In genomic region chr5:65722575-65723424, GRCh38 we compare ENCODE assay signal across 8 cellular contexts. TPM values are rescaled to one million over a fixed set of nuclear protein-coding genes. Genes with fewer than 3 reads are reported as not detected.
DNase-seq lines count a peak whose midpoint lies in the region; ATAC-seq and TF ChIP-seq lines count a peak whose summit lies in the region.

No MANE protein-coding gene starts in this region.

- H3K4me1 ChIP-seq in NT2/D1 (ENCODE audit: insufficient read depth, insufficient read length) (no peaks in the 10 kb centered on the region), body of pancreas (peaks cover 14% of the 10 kb centered on the region), iPS DF 6.9 (ENCODE audit: control insufficient read depth, insufficient read depth, low read length) (no peaks in the 10 kb centered on the region)

- TF ChIP-seq POLR2A in body of pancreas (IDR thresholded peaks at IDR 0.05): no peak

- ATAC-seq in HG02938 (IDR thresholded peaks at IDR 0.05; ENCODE audit: unreplicated experiment) (peak; percentile 17), body of pancreas (peak; percentile 31), HG02884 (IDR thresholded peaks at IDR 0.05; ENCODE audit: unreplicated experiment) (no peak), GM19467 (IDR thresholded peaks at IDR 0.05; ENCODE audit: unreplicated experiment) (no peak)

- no peak for TF ChIP-seq CTCF in body of pancreas (IDR thresholded peaks at IDR 0.05)

- H3K36me3 ChIP-seq in NT2/D1 (ENCODE audit: insufficient read depth, insufficient read length, low read length): peaks cover 12% of the 10 kb centered on the region
- H3K36me3 ChIP-seq in body of pancreas (replicated peaks in 1 of 2; ENCODE audit: insufficient read depth in 1 of 2, low read depth in 2 of 2): no peaks in the 10 kb centered on the region
- no peaks in the 10 kb centered on the region for H3K36me3 ChIP-seq in iPS DF 6.9 (ENCODE audit: control insufficient read depth, insufficient read depth, low read length)

- H3K4me3 ChIP-seq in NT2/D1 (ENCODE audit: insufficient read length, low read depth) (peak overlapping the region; percentile 78), body of pancreas (peak overlapping the region; percentile 70 to 76), iPS DF 6.9 (ENCODE audit: low read length) (peak overlapping the region; percentile 72; the same call in 1 of the 2 replicates)

- H3K9me3 ChIP-seq in NT2/D1 (ENCODE audit: insufficient read depth, low read length): no peaks in the 10 kb centered on the region
- no peaks in the 10 kb centered on the region for H3K9me3 ChIP-seq in body of pancreas
- H3K9me3 ChIP-seq in iPS DF 6.9 (ENCODE audit: control insufficient read depth, insufficient read depth, low read length): no peaks in the 10 kb centered on the region

- intact Hi-C loops in body of pancreas (cut with DNase I): no loop called here

- WGBS in body of pancreas, 2 donors: 1 to 4% methylated on average over 26 to 29 of the region's 29 CpGs
- no CpG with 5 or more reads among the region's 29 CpGs for WGBS in iPS DF 6.9 (ENCODE audit: insufficient coverage, insufficient read length)

- DNase-seq in EL: peak; percentile 77
- no peak for DNase-seq in NT2/D1 (ENCODE audit: low read depth, low spot score)
- peak in 2 of 4 donors; percentile 22 to 25 for DNase-seq in body of pancreas
- DNase-seq in iPS DF 6.9 (ENCODE audit: low read depth, low spot score): no peak
- DNase-seq in retina: peak; percentile 80

- H3K27me3 ChIP-seq in NT2/D1 (ENCODE audit: insufficient read depth, insufficient read length): no peaks in the 10 kb centered on the region
- H3K27me3 ChIP-seq in body of pancreas: no peaks in the 10 kb centered on the region
- no peaks in the 10 kb centered on the region for H3K27me3 ChIP-seq in iPS DF 6.9 (ENCODE audit: control insufficient read depth, insufficient read depth, low read length)

- peak overlapping the region in 3 of 4 donors; percentile 60 to 78 (median 69) for H3K27ac ChIP-seq in body of pancreas
- no peak overlapping the region for H3K27ac ChIP-seq in iPS DF 6.9 (ENCODE audit: low read length)

- H3K9ac ChIP-seq in NT2/D1 (ENCODE audit: insufficient read length, low read depth): peak overlapping the region; percentile 85

RNA-seq across cellular contexts. Expression of gene NLN, which starts 0.8 kb away (rescaled TPM):
- 1 to 10 TPM; 2.3 to 8.0 TPM for total RNA-seq in body of pancreas

RNA-seq across cellular contexts. Expression of gene SGTB, which starts 0.9 kb away (rescaled TPM):
- total RNA-seq in body of pancreas: 1 to 10 TPM; 3.1 to 3.6 TPM

Comparison
In these comparisons a context has a peak if more than half of its experiments do, and no peak if none do; other contexts are left out.
1. DNase-seq: peak in EL (single experiment) and retina (single experiment); none in NT2/D1 (single experiment) and iPS DF 6.9 (single experiment).
2. ATAC-seq: peak in HG02938 (single experiment) and body of pancreas (single experiment); none in HG02884 (single experiment) and GM19467 (single experiment).
3. Peak in every context shown above with its lines, with median percentiles within 50 percentile points of each other: H3K4me3 ChIP-seq.